Comparison of ENCODE assay signal across 1 cellular context in genomic region chr10:50622497-50623298, GRCh38.
A peak's percentile ranks its signal among the peaks of the same experiment; 100 is the strongest.
TF ChIP-seq lines count a peak whose summit lies in the region.

No MANE protein-coding gene starts in this region.

TF ChIP-seq in HEK293, 187 proteins besides CTCF, POLR2A, EP300 and RAD21 (continued from another document):
- no peak for TF ChIP-seq ZBTB8A (tag by site-specific recombination; IDR thresholded peaks at IDR 0.05)
- no peak for TF ChIP-seq RBAK (tag by site-specific recombination; IDR thresholded peaks at IDR 0.05)
- peak; percentile 63 for TF ChIP-seq ZBTB17 (tag by site-specific recombination; IDR thresholded peaks at IDR 0.05)
TF ChIP-seq in HEK293: peak in this region for 11.
